Comparison of ENCODE assay signal across 1 cellular context in the genomic region with DNA sequence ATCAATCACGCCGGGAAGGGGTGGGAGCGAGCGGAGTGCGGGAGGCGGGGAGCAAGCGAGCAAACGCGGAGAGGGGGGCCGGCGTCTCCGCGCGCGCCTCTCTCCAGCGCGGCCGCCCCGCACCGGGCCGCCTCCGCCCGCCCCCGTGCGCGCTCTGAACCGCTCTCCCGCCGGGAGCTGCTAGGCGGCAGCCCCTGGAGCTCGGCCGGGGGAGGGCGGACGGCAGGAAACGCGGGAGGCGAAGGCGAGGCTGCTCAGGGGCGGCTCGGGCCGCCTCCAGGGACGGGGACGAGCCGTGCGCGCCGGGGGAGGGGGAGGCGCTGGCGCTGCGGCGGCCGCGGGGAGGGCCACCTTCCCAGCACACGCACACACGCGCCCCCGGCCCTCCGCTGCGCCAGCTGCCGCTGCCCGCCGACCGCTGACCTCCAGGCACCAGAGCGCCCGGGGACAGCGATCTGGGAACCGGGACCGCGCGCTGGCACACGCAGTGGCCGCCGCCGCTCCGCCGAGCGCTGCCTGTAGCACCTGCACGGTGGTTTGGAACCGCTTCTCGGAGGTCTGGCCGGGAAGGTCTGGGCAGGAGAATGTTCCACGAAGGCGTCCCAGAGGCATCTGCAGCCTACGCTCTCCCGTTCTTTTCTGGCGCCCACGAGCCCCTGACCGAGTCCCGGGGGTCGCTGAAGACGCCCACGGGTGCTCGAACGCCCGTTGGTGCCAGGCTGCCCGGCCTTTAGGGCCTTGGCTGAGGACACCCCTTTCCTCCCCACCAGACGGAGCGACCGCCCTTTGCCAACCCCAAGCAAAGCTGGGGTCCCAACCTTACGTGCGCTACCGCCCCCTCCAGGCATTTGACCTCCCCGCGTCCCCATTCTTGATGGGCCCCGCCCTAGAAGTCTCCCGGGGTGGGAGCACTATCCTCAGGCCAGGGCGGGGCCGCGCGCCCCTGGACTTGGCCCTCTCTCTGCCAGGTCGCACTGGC.
A peak's percentile ranks its signal among the peaks of the same experiment; 100 is the strongest.
TF ChIP-seq lines count a peak whose summit lies in the region.

A gene (minus strand): TSS at position 3 of the 979 bp plus-strand sequence. CDS start 198 bp downstream, outside the sequence.

TF ChIP-seq in Ishikawa, 13 proteins besides CTCF, POLR2A, EP300 and RAD21 (continued from another document):
- TF ChIP-seq, protein P1, sequence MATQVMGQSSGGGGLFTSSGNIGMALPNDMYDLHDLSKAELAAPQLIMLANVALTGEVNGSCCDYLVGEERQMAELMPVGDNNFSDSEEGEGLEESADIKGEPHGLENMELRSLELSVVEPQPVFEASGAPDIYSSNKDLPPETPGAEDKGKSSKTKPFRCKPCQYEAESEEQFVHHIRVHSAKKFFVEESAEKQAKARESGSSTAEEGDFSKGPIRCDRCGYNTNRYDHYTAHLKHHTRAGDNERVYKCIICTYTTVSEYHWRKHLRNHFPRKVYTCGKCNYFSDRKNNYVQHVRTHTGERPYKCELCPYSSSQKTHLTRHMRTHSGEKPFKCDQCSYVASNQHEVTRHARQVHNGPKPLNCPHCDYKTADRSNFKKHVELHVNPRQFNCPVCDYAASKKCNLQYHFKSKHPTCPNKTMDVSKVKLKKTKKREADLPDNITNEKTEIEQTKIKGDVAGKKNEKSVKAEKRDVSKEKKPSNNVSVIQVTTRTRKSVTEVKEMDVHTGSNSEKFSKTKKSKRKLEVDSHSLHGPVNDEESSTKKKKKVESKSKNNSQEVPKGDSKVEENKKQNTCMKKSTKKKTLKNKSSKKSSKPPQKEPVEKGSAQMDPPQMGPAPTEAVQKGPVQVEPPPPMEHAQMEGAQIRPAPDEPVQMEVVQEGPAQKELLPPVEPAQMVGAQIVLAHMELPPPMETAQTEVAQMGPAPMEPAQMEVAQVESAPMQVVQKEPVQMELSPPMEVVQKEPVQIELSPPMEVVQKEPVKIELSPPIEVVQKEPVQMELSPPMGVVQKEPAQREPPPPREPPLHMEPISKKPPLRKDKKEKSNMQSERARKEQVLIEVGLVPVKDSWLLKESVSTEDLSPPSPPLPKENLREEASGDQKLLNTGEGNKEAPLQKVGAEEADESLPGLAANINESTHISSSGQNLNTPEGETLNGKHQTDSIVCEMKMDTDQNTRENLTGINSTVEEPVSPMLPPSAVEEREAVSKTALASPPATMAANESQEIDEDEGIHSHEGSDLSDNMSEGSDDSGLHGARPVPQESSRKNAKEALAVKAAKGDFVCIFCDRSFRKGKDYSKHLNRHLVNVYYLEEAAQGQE (IDR thresholded peaks at IDR 0.05; ENCODE audit: low read depth) = peak; percentile 8
